Comparison of ENCODE assay signal across 14 cellular contexts in genomic region chr9:104936291-104936690, GRCh38. TPM values are rescaled to one million over a fixed set of nuclear protein-coding genes. Genes with fewer than 3 reads are reported as not detected.
DNase-seq lines count a peak whose midpoint lies in the region; ATAC-seq and TF ChIP-seq lines count a peak whose summit lies in the region.
"Had no signal": no experiment of that assay in that cellular context is flagged by ENCODE, and none has a peak within 500 bp of the region (broad histone marks: within the 10 kb centered on the region; RNA-seq: fewer than 3 reads in every experiment).

No MANE protein-coding gene starts in this region.

- no peaks in the 10 kb centered on the region for H3K36me3 Mint-ChIP-seq in activated naive CD8-positive, alpha-beta T cell treated with anti-CD3 and anti-CD28 coated beads, Interleukin-2, amount 50 U/mL, for 24 hours (ENCODE audit: low read depth)
- H3K36me3 Mint-ChIP-seq: CD14-positive monocyte; CD8-positive, alpha-beta memory T cell had no signal

- H3K27me3 Mint-ChIP-seq in activated naive CD8-positive, alpha-beta T cell treated with anti-CD3 and anti-CD28 coated beads, Interleukin-2, amount 50 U/mL, for 24 hours, result no peaks in the 10 kb centered on the region
- H3K27me3 Mint-ChIP-seq: CD8-positive, alpha-beta memory T cell had no signal

- intact Hi-C loops in left ventricle myocardium inferior (cut with micrococcal nuclease), result no loop called here
- intact Hi-C loops in cardiac septum (cut with DNase I), result no loop called here
- intact Hi-C loops in uterus (cut with DNase I; ENCODE audit: low total_unique reads), result no loop called here

- TF ChIP-seq CTCF in left ventricle myocardium inferior (IDR thresholded peaks at IDR 0.05; ENCODE audit: borderline replicate concordance), result no peak
- no peak for TF ChIP-seq CTCF in gastroesophageal sphincter (IDR thresholded peaks at IDR 0.05)
- TF ChIP-seq CTCF in uterus (IDR thresholded peaks at IDR 0.05), result no peak

- H3K27me3 ChIP-seq in left ventricle myocardium inferior (ENCODE audit: low read depth) (no peaks in the 10 kb centered on the region), gastroesophageal sphincter (no peaks in the 10 kb centered on the region), neuron (ENCODE audit: insufficient read depth, low read length) (no peaks in the 10 kb centered on the region), uterus (no peaks in the 10 kb centered on the region)

- no peak overlapping the region for H3K4me3 Mint-ChIP-seq in activated naive CD8-positive, alpha-beta T cell treated with anti-CD3 and anti-CD28 coated beads, Interleukin-2, amount 50 U/mL, for 24 hours
- H3K4me3 Mint-ChIP-seq: CD14-positive monocyte; CD8-positive, alpha-beta memory T cell had no signal

- WGBS in gastroesophageal sphincter (ENCODE audit: low coverage in 1 of 2), 2 donors, result 17 to 28% methylated on average over 3 of the region's 3 CpGs

- H3K4me3 ChIP-seq in left ventricle myocardium inferior, result no peak overlapping the region
- no peak overlapping the region for H3K4me3 ChIP-seq in gastroesophageal sphincter
- no peak overlapping the region for H3K4me3 ChIP-seq in neuron (ENCODE audit: low read length)
- no peak overlapping the region for H3K4me3 ChIP-seq in uterus

- H3K27ac Mint-ChIP-seq in activated naive CD8-positive, alpha-beta T cell treated with anti-CD3 and anti-CD28 coated beads, Interleukin-2, amount 50 U/mL, for 24 hours, result no peak overlapping the region
- H3K27ac Mint-ChIP-seq: CD14-positive monocyte had no signal

- no peak for TF ChIP-seq EP300 in gastroesophageal sphincter (IDR thresholded peaks at IDR 0.05)

- H3K4me1 Mint-ChIP-seq in activated naive CD8-positive, alpha-beta T cell treated with anti-CD3 and anti-CD28 coated beads, Interleukin-2, amount 50 U/mL, for 24 hours, result peaks cover 10% of the 10 kb centered on the region

- H3K4me1 ChIP-seq in left ventricle myocardium inferior, result no peaks in the 10 kb centered on the region
- peaks cover 0 to 18% (median 6%) of the 10 kb centered on the region in 3 donors for H3K4me1 ChIP-seq in gastroesophageal sphincter
- H3K4me1 ChIP-seq in neuron (ENCODE audit: insufficient read depth, low read length), result peaks cover 16% of the 10 kb centered on the region
- H3K4me1 ChIP-seq in uterus, result no peaks in the 10 kb centered on the region

- H2AFZ ChIP-seq in neuron (ENCODE audit: low read depth, low read length), result peak overlapping the region; percentile 2

- TF ChIP-seq POLR2A in gastroesophageal sphincter (IDR thresholded peaks at IDR 0.05), result no peak
- no peak for TF ChIP-seq POLR2A in uterus (IDR thresholded peaks at IDR 0.05)

- H3K36me3 ChIP-seq in left ventricle myocardium inferior, result no peaks in the 10 kb centered on the region
- H3K36me3 ChIP-seq in gastroesophageal sphincter, result no peaks in the 10 kb centered on the region
- no peaks in the 10 kb centered on the region for H3K36me3 ChIP-seq in neuron (ENCODE audit: insufficient read depth, low read length)
- H3K36me3 ChIP-seq in uterus, result no peaks in the 10 kb centered on the region

- H3K27ac ChIP-seq in left ventricle myocardium inferior (replicated peaks) (peak overlapping the region; percentile 48), gastroesophageal sphincter (peak overlapping the region in 3 of 4 donors; percentile 23 to 46 (median 36)), uterus (peak overlapping the region; percentile 59 to 61)
- H3K27ac ChIP-seq: 22Rv1 had no signal

- no peaks in the 10 kb centered on the region for H3K9me3 Mint-ChIP-seq in activated naive CD8-positive, alpha-beta T cell treated with anti-CD3 and anti-CD28 coated beads, Interleukin-2, amount 50 U/mL, for 24 hours
- H3K9me3 Mint-ChIP-seq: CD8-positive, alpha-beta memory T cell had no signal

- H3K9me3 ChIP-seq in left ventricle myocardium inferior (replicated peaks), result no peaks in the 10 kb centered on the region
- no peaks in the 10 kb centered on the region for H3K9me3 ChIP-seq in gastroesophageal sphincter
- H3K9me3 ChIP-seq in neuron (ENCODE audit: low read length), result no peaks in the 10 kb centered on the region
- no peaks in the 10 kb centered on the region for H3K9me3 ChIP-seq in uterus
- H3K9me3 ChIP-seq: Caco-2 had no signal

- no peak for ATAC-seq in gastroesophageal sphincter
- no peak for ATAC-seq in GM19023 (IDR thresholded peaks at IDR 0.05; ENCODE audit: unreplicated experiment)
- no peak for ATAC-seq in HG03565 (IDR thresholded peaks at IDR 0.05; ENCODE audit: unreplicated experiment)
- no peak for ATAC-seq in activated naive CD8-positive, alpha-beta T cell treated with anti-CD3 and anti-CD28 coated beads, Interleukin-2, amount 50 U/mL, for 24 hours

- DNase-seq in left ventricle myocardium inferior (no peak), cardiac septum (ENCODE audit: low spot score) (no peak), uterus (no peak)
- no peak for DNase-seq in activated naive CD8-positive, alpha-beta T cell treated with anti-CD3 and anti-CD28 coated beads, Interleukin-2, amount 50 U/mL, for 24 hours
- DNase-seq: Caco-2; CD8-positive, alpha-beta memory T cell; DMS53; GF-D8 had no signal

RNA-seq across cellular contexts. Expression of gene ABCA1, which starts 8.3 kb away (rescaled TPM):
- total RNA-seq in left ventricle myocardium inferior (10.8 TPM), cardiac septum (5.4 TPM), gastroesophageal sphincter (10 to 100 TPM; 46.2 to 91.5 (median 64.9) TPM), uterus (10 to 100 TPM; 13.8 to 43.3 (median 25.9) TPM)
